8 cellular contexts compared by ENCODE assay signal in genomic region chr17:49996495-49997255, GRCh38. TPM values are rescaled to one million over a fixed set of nuclear protein-coding genes. Genes with fewer than 3 reads are reported as not detected.
A peak's percentile ranks its signal among the peaks of the same experiment; 100 is the strongest.
DNase-seq lines count a peak whose midpoint lies in the region; ATAC-seq, FAIRE-seq and TF ChIP-seq lines count a peak whose summit lies in the region.

No MANE protein-coding gene starts in this region.

- H3K79me2 ChIP-seq in OCI-LY7 (ENCODE audit: insufficient read depth, low read depth, low read length) (no peaks in the 10 kb centered on the region), parathyroid adenoma (no peaks in the 10 kb centered on the region)

- H3K4me3 ChIP-seq in H7 (ENCODE audit: insufficient read depth, low read depth, low read length) (peak overlapping the region; percentile 35; the same call in 1 of the 2 replicates), OCI-LY7 (ENCODE audit: low read depth, low read length, poor library complexity, severe bottlenecking) (peak overlapping the region; percentile 17), parathyroid adenoma (ENCODE audit: low read depth, low read length) (peak overlapping the region; percentile 6), urinary bladder (ENCODE audit: low read depth, low read length) (peak overlapping the region; percentile 21)

- 1% methylated on average over 56 of the region's 56 CpGs for WGBS in urinary bladder

- H3K9ac ChIP-seq in parathyroid adenoma, result no peak overlapping the region

- H4K20me1 ChIP-seq in OCI-LY7 (ENCODE audit: insufficient read depth, low read length), result no peaks in the 10 kb centered on the region

- CTCF ChIA-PET in OCI-LY7 (lab: Charles Lee; ENCODE audit: unreplicated experiment), result interaction anchor here (0.8 to 1.4 kb wide), 4 partner anchors 18 to 131 kb away, joined by 3 to 5 read pairs (median 4); no protein-coding TSS in a partner anchor

- intact Hi-C loops in OCI-LY7 (cut with micrococcal nuclease; ENCODE audit: unreplicated experiment), result loop anchor here (1.0 to 5.0 kb wide), 2 partner anchors 44 to 289 kb away; partner anchors contain the start of gene SLC35B1

- POLR2A ChIA-PET in OCI-LY7 (lab: Charles Lee), result interaction anchor here (1.8 kb wide), 1 partner anchor 19 kb away, joined by 4 read pairs; no protein-coding TSS in a partner anchor

- H3K4me1 ChIP-seq in OCI-LY7 (ENCODE audit: insufficient read depth, low read length, poor library complexity, severe bottlenecking) (peaks cover 5% of the 10 kb centered on the region), parathyroid adenoma (peaks cover 3% of the 10 kb centered on the region), urinary bladder (ENCODE audit: insufficient read depth) (no peaks in the 10 kb centered on the region)

- BruUV-seq in OCI-LY7 (replicated peaks; lab: Mats Ljungman, UMichigan), result no TSS peak

- peak overlapping the region; percentile 49 for H3K4me2 ChIP-seq in OCI-LY7 (ENCODE audit: low read length)
- peak overlapping the region; percentile 74 for H3K4me2 ChIP-seq in parathyroid adenoma (ENCODE audit: low read length)

- H2AFZ ChIP-seq in OCI-LY7 (ENCODE audit: low read length) (no peak overlapping the region; the same call in 1 of the 2 replicates), parathyroid adenoma (peak overlapping the region; percentile 41)

- TF ChIP-seq CTCF in AG09319 (IDR thresholded peaks at IDR 0.05; ENCODE audit: low read depth, low read length) (peak; percentile 94), OCI-LY7 (conservative IDR thresholded peaks at IDR 0.05; ENCODE audit: low read length) (peak; percentile 95), parathyroid adenoma (IDR thresholded peaks at IDR 0.05) (peak; percentile 99)

- H3K36me3 ChIP-seq in H7 (replicated peaks; ENCODE audit: control insufficient read depth, insufficient read depth, low read length), result no peaks in the 10 kb centered on the region
- no peaks in the 10 kb centered on the region for H3K36me3 ChIP-seq in OCI-LY7 (ENCODE audit: insufficient read depth, low read length)
- H3K36me3 ChIP-seq in parathyroid adenoma (ENCODE audit: control insufficient read depth, insufficient read depth, low read length), result no peaks in the 10 kb centered on the region
- H3K36me3 ChIP-seq in urinary bladder (ENCODE audit: insufficient read depth), result no peaks in the 10 kb centered on the region

- no peaks in the 10 kb centered on the region for H3K9me3 ChIP-seq in OCI-LY7 (ENCODE audit: low read length)
- H3K9me3 ChIP-seq in parathyroid adenoma (ENCODE audit: control insufficient read depth, low read length), result no peaks in the 10 kb centered on the region

- DNase-seq in AG09319 (ENCODE audit: extremely low read depth, low read depth), result no peak
- DNase-seq in H7, result peak; percentile 93
- DNase-seq in OCI-LY7 (ENCODE audit: low spot score), result peak; percentile 53
- peak; percentile 80 to 83 for DNase-seq in activated T-cell treated with anti-CD3 and anti-CD28 coated beads, Interleukin-2, amount 50 U/mL, for 48 hours
- DNase-seq in frontal cortex (ENCODE audit: low spot score in 2 of 2), result peak; percentile 64 to 70

- H3K27ac ChIP-seq in OCI-LY7 (ENCODE audit: low read depth, low read length, poor library complexity, severe bottlenecking) (no peak overlapping the region), parathyroid adenoma (no peak overlapping the region), urinary bladder (ENCODE audit: low read depth) (no peak overlapping the region)

- ATAC-seq in HG03039 (IDR thresholded peaks at IDR 0.05; ENCODE audit: unreplicated experiment), result no peak

- no peaks in the 10 kb centered on the region for H3K9me2 ChIP-seq in OCI-LY7 (ENCODE audit: insufficient read depth, low read length)

- no peak for FAIRE-seq in frontal cortex (lab: Jason Lieb, UNC)

- H3K27me3 ChIP-seq in H7 (ENCODE audit: control insufficient read depth, insufficient read depth, low read length) (peaks cover 73% of the 10 kb centered on the region), parathyroid adenoma (ENCODE audit: control insufficient read depth, insufficient read depth, low read length) (no peaks in the 10 kb centered on the region)

RNA-seq across cellular contexts. Expression of gene DLX3, which starts 1.7 kb away (rescaled TPM):
- total RNA-seq in H7 (2014; rRNA removed; shearing (Covaris generic)), result not detected in 2 replicates
- not detected in 2 replicates for total RNA-seq in OCI-LY7 (2014; rRNA removed; shearing (Covaris generic))
- total RNA-seq in OCI-LY7 (2022) (not detected in 2 replicates), frontal cortex (not detected), urinary bladder (not detected)
- 0.16 TPM for polyA plus RNA-seq in urinary bladder

RNA-seq across cellular contexts. Expression of gene DLX4, which starts 27.7 kb away (rescaled TPM):
- total RNA-seq in H7 (2014; rRNA removed; shearing (Covaris generic)), result 1.0 and 1.1 TPM in 2 replicates
- 0.28 and 0.47 TPM in 2 replicates for total RNA-seq in OCI-LY7 (2014; rRNA removed; shearing (Covaris generic))
- 0.27 and 1.3 TPM in 2 replicates for total RNA-seq in OCI-LY7 (2022)
- total RNA-seq in frontal cortex, result not detected
- total RNA-seq in urinary bladder, result not detected
- polyA plus RNA-seq in urinary bladder, result 0.20 TPM

RNA-seq across cellular contexts. Expression of gene ITGA3, which starts 59.2 kb away (rescaled TPM):
- total RNA-seq in H7 (2014; rRNA removed; shearing (Covaris generic)), result 20.0 and 24.0 TPM in 2 replicates
- total RNA-seq in OCI-LY7 (2014; rRNA removed; shearing (Covaris generic)), result 23.2 and 30.7 TPM in 2 replicates
- total RNA-seq in OCI-LY7 (2022) (15.2 and 15.6 TPM in 2 replicates), frontal cortex (20.0 TPM), urinary bladder (26.0 TPM)
- polyA plus RNA-seq in urinary bladder, result 54.9 TPM
